ENCODE assay signal across 11 cellular contexts in the genomic region with DNA sequence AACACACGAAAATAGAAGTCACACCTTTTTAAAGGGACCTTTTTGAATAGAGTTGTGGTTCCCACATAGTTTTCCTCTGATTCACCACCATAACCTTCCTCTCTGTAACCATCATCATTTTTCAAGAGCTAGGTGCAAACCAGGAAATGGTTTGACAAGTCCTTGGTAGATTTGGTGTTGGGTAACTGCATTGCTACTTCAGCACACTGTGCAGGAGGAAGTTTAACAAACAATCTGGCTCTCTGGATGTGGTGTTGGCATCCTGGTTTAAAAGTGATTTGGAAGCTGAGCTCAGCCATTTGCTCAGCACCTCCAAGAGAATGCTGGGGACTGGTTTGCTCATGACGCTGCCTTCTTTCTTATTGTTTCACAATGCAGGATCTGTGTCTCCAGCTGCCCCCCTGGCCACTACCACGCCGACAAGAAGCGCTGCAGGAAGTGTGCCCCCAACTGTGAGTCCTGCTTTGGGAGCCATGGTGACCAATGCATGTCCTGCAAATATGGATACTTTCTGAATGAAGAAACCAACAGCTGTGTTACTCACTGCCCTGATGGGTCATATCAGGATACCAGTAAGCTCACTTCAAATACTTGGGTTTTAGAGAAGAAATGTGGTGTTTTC.
DNase-seq lines count a peak whose midpoint lies in the region; ATAC-seq and TF ChIP-seq lines count a peak whose summit lies in the region.
"Had no signal": no experiment of that assay in that cellular context is flagged by ENCODE, and none has a peak within 500 bp of the region (broad histone marks: within the 10 kb centered on the region; RNA-seq: fewer than 3 reads in every experiment).

No MANE protein-coding gene starts in this region.

- no peak overlapping the region for H3K27ac ChIP-seq in RWPE2 (ENCODE audit: poor library complexity, severe bottlenecking)
- H3K27ac ChIP-seq: cardiac muscle cell had no signal

- H3K4me3 ChIP-seq in RWPE2 (ENCODE audit: severe bottlenecking) (no peak overlapping the region), fibroblast of the aortic adventitia (ENCODE audit: low read depth, low read length) (no peak overlapping the region)
- H3K4me3 ChIP-seq: cardiac muscle cell had no signal

- TF ChIP-seq CTCF in RWPE2 (IDR thresholded peaks at IDR 0.05; ENCODE audit: poor library complexity, severe bottlenecking) (no peak), fibroblast of the aortic adventitia (IDR thresholded peaks at IDR 0.05; ENCODE audit: insufficient read depth, low read length) (no peak)

- no peaks in the 10 kb centered on the region for H3K36me3 Mint-ChIP-seq in activated CD8-positive, alpha-beta memory T cell treated with anti-CD3 and anti-CD28 coated beads, Interleukin-2, amount 10 ng/mL, durations not matched to agents 7 days and 5 days
- peaks cover 5% of the 10 kb centered on the region for H3K36me3 Mint-ChIP-seq in stimulated activated effector memory CD8-positive, alpha-beta T cell treated with anti-CD3 and anti-CD28 coated beads, Interleukin-12 subunit alpha, Interleukin-12 subunit beta, amount 100 ng/mL, for 72 hours

- H3K4me1 Mint-ChIP-seq in activated CD8-positive, alpha-beta memory T cell treated with anti-CD3 and anti-CD28 coated beads, Interleukin-2, amount 10 ng/mL, durations not matched to agents 7 days and 5 days = peaks cover 24% of the 10 kb centered on the region
- peaks cover 7% of the 10 kb centered on the region for H3K4me1 Mint-ChIP-seq in stimulated activated effector memory CD8-positive, alpha-beta T cell treated with anti-CD3 and anti-CD28 coated beads, Interleukin-12 subunit alpha, Interleukin-12 subunit beta, amount 100 ng/mL, for 72 hours
- H3K4me1 Mint-ChIP-seq: T-helper 17 cell had no signal

- H3K27ac Mint-ChIP-seq in activated CD8-positive, alpha-beta memory T cell treated with anti-CD3 and anti-CD28 coated beads, Interleukin-2, amount 10 ng/mL, durations not matched to agents 7 days and 5 days = peak overlapping the region; percentile 52
- peak overlapping the region; percentile 56 for H3K27ac Mint-ChIP-seq in stimulated activated effector memory CD8-positive, alpha-beta T cell treated with anti-CD3 and anti-CD28 coated beads, Interleukin-12 subunit alpha, Interleukin-12 subunit beta, amount 100 ng/mL, for 72 hours
- H3K27ac Mint-ChIP-seq: IgD-negative memory B cell, T-helper 17 cell had no signal

- H3K27me3 Mint-ChIP-seq in activated CD8-positive, alpha-beta memory T cell treated with anti-CD3 and anti-CD28 coated beads, Interleukin-2, amount 10 ng/mL, durations not matched to agents 7 days and 5 days = no peaks in the 10 kb centered on the region
- H3K27me3 Mint-ChIP-seq: T-helper 17 cell had no signal

- CTCF ChIA-PET in activated CD8-positive, alpha-beta memory T cell treated with anti-CD3 and anti-CD28 coated beads, Interleukin-2, amount 10 ng/mL, durations not matched to agents 7 days and 5 days (lab: Charles Lee) = interaction anchor here (0.6 to 0.9 kb wide), 2 partner anchors 121 to 203 kb away, joined by 3 to 5 read pairs; no protein-coding TSS in a partner anchor

- H3K4me3 Mint-ChIP-seq in activated CD8-positive, alpha-beta memory T cell treated with anti-CD3 and anti-CD28 coated beads, Interleukin-2, amount 10 ng/mL, durations not matched to agents 7 days and 5 days = no peak overlapping the region
- peak overlapping the region; percentile 14 for H3K4me3 Mint-ChIP-seq in stimulated activated effector memory CD8-positive, alpha-beta T cell treated with anti-CD3 and anti-CD28 coated beads, Interleukin-12 subunit alpha, Interleukin-12 subunit beta, amount 100 ng/mL, for 72 hours
- H3K4me3 Mint-ChIP-seq: T-helper 17 cell had no signal

- no peaks in the 10 kb centered on the region for H3K9me3 Mint-ChIP-seq in activated CD8-positive, alpha-beta memory T cell treated with anti-CD3 and anti-CD28 coated beads, Interleukin-2, amount 10 ng/mL, durations not matched to agents 7 days and 5 days (ENCODE audit: low read depth)
- H3K9me3 Mint-ChIP-seq in stimulated activated effector memory CD8-positive, alpha-beta T cell treated with anti-CD3 and anti-CD28 coated beads, Interleukin-12 subunit alpha, Interleukin-12 subunit beta, amount 100 ng/mL, for 72 hours = no peaks in the 10 kb centered on the region

- H3K9me3 ChIP-seq in RWPE2 (ENCODE audit: severe bottlenecking) = no peaks in the 10 kb centered on the region

- H3K4me1 ChIP-seq in RWPE2 (ENCODE audit: insufficient read depth, poor library complexity, severe bottlenecking) = peaks cover 8% of the 10 kb centered on the region

- H3K36me3 ChIP-seq in RWPE2 (ENCODE audit: low read depth) = no peaks in the 10 kb centered on the region
- H3K36me3 ChIP-seq: cardiac muscle cell had no signal

- no peak for DNase-seq in activated CD8-positive, alpha-beta memory T cell treated with anti-CD3 and anti-CD28 coated beads, Interleukin-2, amount 10 ng/mL, durations not matched to agents 7 days and 5 days
- DNase-seq in activated CD8-positive, alpha-beta memory T cell treated with anti-CD3 and anti-CD28 coated beads, Interleukin-2, amount 50 U/mL, for 4 hours = no peak
- DNase-seq in RWPE2 (ENCODE audit: low spot score) (no peak), fibroblast of the aortic adventitia (ENCODE audit: low read depth) (peak; percentile 60), dermis blood vessel endothelial cell (no peak), activated gamma-delta T cell (lab: John Stamatoyannopoulos, UW) (no peak)
- peak in 1 of 2 donors; percentile 65 for DNase-seq in stimulated activated effector memory CD8-positive, alpha-beta T cell treated with anti-CD3 and anti-CD28 coated beads, Interleukin-12 subunit alpha, Interleukin-12 subunit beta, amount 100 ng/mL, for 72 hours (ENCODE audit: low spot score in 2 of 2)
- DNase-seq: T-helper 17 cell had no signal

- peak; percentile 87 for ATAC-seq in activated CD8-positive, alpha-beta memory T cell treated with anti-CD3 and anti-CD28 coated beads, Interleukin-2, amount 10 ng/mL, durations not matched to agents 7 days and 5 days
- ATAC-seq in RWPE2 (ENCODE audit: low read depth) = peak; percentile 91
- ATAC-seq in stimulated activated effector memory CD8-positive, alpha-beta T cell treated with anti-CD3 and anti-CD28 coated beads, Interleukin-12 subunit alpha, Interleukin-12 subunit beta, amount 100 ng/mL, for 72 hours = peak; percentile 90
- no peak for ATAC-seq in HG03521 (IDR thresholded peaks at IDR 0.05; ENCODE audit: unreplicated experiment)
- ATAC-seq: T-helper 17 cell had no signal

- H3K27me3 ChIP-seq in RWPE2 (ENCODE audit: insufficient read depth, poor library complexity, severe bottlenecking) = no peaks in the 10 kb centered on the region
- H3K27me3 ChIP-seq: cardiac muscle cell had no signal
